Comparison of ENCODE assay signal across 19 cellular contexts in genomic region chr1:11793819-11794218, GRCh38. TPM values are rescaled to one million over a fixed set of nuclear protein-coding genes. Genes with fewer than 3 reads are reported as not detected.
"Had no signal": no experiment of that assay in that cellular context is flagged by ENCODE, and none has a peak within 500 bp of the region (broad histone marks: within the 10 kb centered on the region; RNA-seq: fewer than 3 reads in every experiment).

No MANE protein-coding gene starts in this region.

- H3K9me3 ChIP-seq: colonic mucosa, thoracic aorta, uterus had no signal

- H3K4me3 ChIP-seq: colonic mucosa, thoracic aorta, uterus had no signal

- H3K27me3 ChIP-seq: colonic mucosa, uterus had no signal

- DNase-seq: activated CD4-positive, alpha-beta T cell treated with anti-CD3 and anti-CD28 coated beads, Interleukin-2, amount 10 ng/mL, durations not matched to agents 24 days and 14 days; activated CD4-positive, CD25-positive, alpha-beta regulatory T cell; activated CD8-positive, alpha-beta T cell treated with anti-CD3 and anti-CD28 coated beads for 36 hours; activated naive CD4-positive, alpha-beta T cell treated with anti-CD3 and anti-CD28 coated beads for 36 hours; activated T-cell treated with anti-CD3 and anti-CD28 coated beads, Interleukin-2, amount 50 U/mL, for 24 hours; colonic mucosa; erythroblast; foreskin melanocyte; midbrain; nephron progenitor cell; nucleus accumbens; small intestine; stimulated activated CD4-positive, alpha-beta T cell treated with anti-CD3 and anti-CD28 coated beads, Interleukin-4, amount 100 ng/mL, for 24 hours; T-helper 1 cell; T1000; uterus had no signal

- H3K36me3 ChIP-seq: uterus had no signal

- H3K27ac ChIP-seq: colonic mucosa, thoracic aorta had no signal

- ATAC-seq: activated CD8-positive, alpha-beta T cell treated with anti-CD3 and anti-CD28 coated beads for 36 hours; stimulated activated effector memory CD8-positive, alpha-beta T cell treated with anti-CD3 and anti-CD28 coated beads, Interleukin-12 subunit alpha, Interleukin-12 subunit beta, amount 100 ng/mL, for 72 hours had no signal

RNA-seq across cellular contexts. Expression of gene C1orf167, which starts 31.8 kb away (rescaled TPM):
- total RNA-seq: activated CD4-positive, alpha-beta T cell treated with anti-CD3 and anti-CD28 coated beads, Interleukin-2, amount 10 ng/mL, durations not matched to agents 24 days and 14 days; activated CD8-positive, alpha-beta T cell treated with anti-CD3 and anti-CD28 coated beads for 36 hours; activated naive CD4-positive, alpha-beta T cell treated with anti-CD3 and anti-CD28 coated beads for 36 hours; activated T-helper 2 cell treated with anti-CD3 and anti-CD28 coated beads, Interferon-gamma antibody, Interleukin-2, Interleukin-4, amounts not matched to agents 10 μg/mL and 5 μg/mL and 100 μg/mL, durations not matched to agents 14 hours and 24 hours and 36 hours; colonic mucosa had no signal

RNA-seq across cellular contexts. Expression of gene NPPA, which starts 53.8 kb away (rescaled TPM):
- total RNA-seq: activated CD4-positive, alpha-beta T cell treated with anti-CD3 and anti-CD28 coated beads, Interleukin-2, amount 10 ng/mL, durations not matched to agents 24 days and 14 days; activated CD8-positive, alpha-beta T cell treated with anti-CD3 and anti-CD28 coated beads for 36 hours; activated naive CD4-positive, alpha-beta T cell treated with anti-CD3 and anti-CD28 coated beads for 36 hours; activated T-helper 2 cell treated with anti-CD3 and anti-CD28 coated beads, Interferon-gamma antibody, Interleukin-2, Interleukin-4, amounts not matched to agents 10 μg/mL and 5 μg/mL and 100 μg/mL, durations not matched to agents 14 hours and 24 hours and 36 hours; thoracic aorta; uterus had no signal
